11 cellular contexts compared by ENCODE assay signal in genomic region chrX:112941209-112941788, GRCh38.
A peak's percentile ranks its signal among the peaks of the same experiment; 100 is the strongest.
DNase-seq lines count a peak whose midpoint lies in the region; ATAC-seq and TF ChIP-seq lines count a peak whose summit lies in the region.
"Had no signal": no experiment of that assay in that cellular context is flagged by ENCODE, and none has a peak within 500 bp of the region (broad histone marks: within the 10 kb centered on the region; RNA-seq: fewer than 3 reads in every experiment).

No MANE protein-coding gene starts in this region.

- H3K27ac Mint-ChIP-seq in activated CD4-positive, alpha-beta T cell treated with anti-CD3 and anti-CD28 coated beads, Interleukin-2, amount 10 ng/mL, durations not matched to agents 7 days and 5 days: no peak overlapping the region
- H3K27ac Mint-ChIP-seq in CD8-positive, alpha-beta memory T cell: no peak overlapping the region
- H3K27ac Mint-ChIP-seq: WTC11 had no signal

- in situ Hi-C loops in GM13976 (cut with MboI; ENCODE audit: low sequenced_read_pairs, unreplicated experiment): no loop called here

- no peak overlapping the region for H3K27ac ChIP-seq in CD8-positive, alpha-beta memory T cell (ENCODE audit: low read depth, low read length)
- H3K27ac ChIP-seq: adrenal gland had no signal

- no peak overlapping the region for H3K4me3 ChIP-seq in CD8-positive, alpha-beta memory T cell (ENCODE audit: low read length)
- H3K4me3 ChIP-seq: adrenal gland had no signal

- H3K9me3 ChIP-seq in CD8-positive, alpha-beta memory T cell (ENCODE audit: low read length): no peaks in the 10 kb centered on the region
- H3K9me3 ChIP-seq: adrenal gland had no signal

- H3K4me3 Mint-ChIP-seq in activated CD4-positive, alpha-beta T cell treated with anti-CD3 and anti-CD28 coated beads, Interleukin-2, amount 10 ng/mL, durations not matched to agents 7 days and 5 days: no peak overlapping the region
- no peak overlapping the region for H3K4me3 Mint-ChIP-seq in CD8-positive, alpha-beta memory T cell
- H3K4me3 Mint-ChIP-seq: WTC11 had no signal

- no peaks in the 10 kb centered on the region for H3K36me3 Mint-ChIP-seq in activated CD4-positive, alpha-beta T cell treated with anti-CD3 and anti-CD28 coated beads, Interleukin-2, amount 10 ng/mL, durations not matched to agents 7 days and 5 days (ENCODE audit: low read depth)
- H3K36me3 Mint-ChIP-seq in CD8-positive, alpha-beta memory T cell: no peaks in the 10 kb centered on the region
- H3K36me3 Mint-ChIP-seq: WTC11 had no signal

- no peaks in the 10 kb centered on the region for H3K27me3 Mint-ChIP-seq in activated CD4-positive, alpha-beta T cell treated with anti-CD3 and anti-CD28 coated beads, Interleukin-2, amount 10 ng/mL, durations not matched to agents 7 days and 5 days
- peaks cover 0 to 3% of the 10 kb centered on the region in 2 donors for H3K27me3 Mint-ChIP-seq in CD8-positive, alpha-beta memory T cell

- TF ChIP-seq CTCF in GM13976 (IDR thresholded peaks at IDR 0.05; ENCODE audit: borderline replicate concordance, control extremely low read depth, extremely low read depth, insufficient read depth, missing control alignments): no peak

- peak; percentile 11 for DNase-seq in GM13976 (ENCODE audit: low spot score)
- DNase-seq in M059J (ENCODE audit: low read depth): peak; percentile 19
- DNase-seq in left colon: peak in 1 of 2 donors; percentile 4
- no peak for DNase-seq in DMS153 treated with DMSO at 0.1 percent for 48 hours (lab: John Stamatoyannopoulos, UW; ENCODE audit: unreplicated experiment)
- no peak for DNase-seq in SHP77 (lab: John Stamatoyannopoulos, UW)
- no peak for DNase-seq in activated CD4-positive, alpha-beta T cell treated with anti-CD3 and anti-CD28 coated beads, Interleukin-2, amount 10 ng/mL, durations not matched to agents 7 days and 5 days
- DNase-seq in CD8-positive, alpha-beta memory T cell: no peak
- DNase-seq: adrenal gland, NCI-H226 had no signal

- H3K36me3 ChIP-seq in CD8-positive, alpha-beta memory T cell (ENCODE audit: insufficient read depth, low read length): no peaks in the 10 kb centered on the region
- H3K36me3 ChIP-seq: adrenal gland had no signal

- ATAC-seq in GM21529 (IDR thresholded peaks at IDR 0.05; ENCODE audit: unreplicated experiment) (peak; percentile 86), left colon (peak; percentile 21)
- ATAC-seq: WTC11 had no signal

- CTCF ChIA-PET in activated CD4-positive, alpha-beta T cell treated with anti-CD3 and anti-CD28 coated beads, Interleukin-2, amount 10 ng/mL, durations not matched to agents 7 days and 5 days (lab: Charles Lee): no interaction called here
- CTCF ChIA-PET in CD8-positive, alpha-beta memory T cell (lab: Charles Lee): no interaction called here

- no peaks in the 10 kb centered on the region for H3K4me1 ChIP-seq in CD8-positive, alpha-beta memory T cell (ENCODE audit: insufficient read depth, low read length)
- H3K4me1 ChIP-seq: adrenal gland had no signal

- H3K27me3 ChIP-seq in CD8-positive, alpha-beta memory T cell (ENCODE audit: insufficient read depth, low read length, poor library complexity, severe bottlenecking): no peaks in the 10 kb centered on the region
- H3K27me3 ChIP-seq: adrenal gland had no signal

- no peaks in the 10 kb centered on the region for H3K9me3 Mint-ChIP-seq in activated CD4-positive, alpha-beta T cell treated with anti-CD3 and anti-CD28 coated beads, Interleukin-2, amount 10 ng/mL, durations not matched to agents 7 days and 5 days
- H3K9me3 Mint-ChIP-seq in CD8-positive, alpha-beta memory T cell: no peaks in the 10 kb centered on the region
- H3K9me3 Mint-ChIP-seq: WTC11 had no signal

- intact Hi-C loops in left colon (cut with DNase I, micrococcal nuclease): no loop called here

- POLR2A ChIA-PET in activated CD4-positive, alpha-beta T cell treated with anti-CD3 and anti-CD28 coated beads, Interleukin-2, amount 10 ng/mL, durations not matched to agents 7 days and 5 days (lab: Charles Lee): no interaction called here
- POLR2A ChIA-PET in CD8-positive, alpha-beta memory T cell (lab: Charles Lee): no interaction called here

- no peaks in the 10 kb centered on the region for H3K4me1 Mint-ChIP-seq in activated CD4-positive, alpha-beta T cell treated with anti-CD3 and anti-CD28 coated beads, Interleukin-2, amount 10 ng/mL, durations not matched to agents 7 days and 5 days
- H3K4me1 Mint-ChIP-seq in CD8-positive, alpha-beta memory T cell: no peaks in the 10 kb centered on the region

Comparison
In these comparisons a context has a peak if more than half of its experiments do, and no peak if none do; other contexts are left out.
1. DNase-seq: peak in GM13976 (single experiment) and M059J (single experiment); none in DMS153 treated with DMSO at 0.1 percent for 48 hours (single experiment), SHP77 (0 of 2), activated CD4-positive, alpha-beta T cell treated with anti-CD3 and anti-CD28 coated beads, Interleukin-2, amount 10 ng/mL, durations not matched to agents 7 days and 5 days (single experiment) and CD8-positive, alpha-beta memory T cell (0 of 5).